In genomic region chr22:49555526-49555925, GRCh38 we compare ENCODE assay signal across 17 cellular contexts.
"Had no signal": no experiment of that assay in that cellular context is flagged by ENCODE, and none has a peak within 500 bp of the region (broad histone marks: within the 10 kb centered on the region; RNA-seq: fewer than 3 reads in every experiment).

No MANE protein-coding gene starts in this region.

- H3K27ac ChIP-seq: epithelial cell of prostate, gastroesophageal sphincter, lower lobe of right lung, neutrophil, vagina had no signal

- H3K9me3 ChIP-seq: neutrophil, vagina had no signal

- H3K4me1 ChIP-seq: gastroesophageal sphincter, lower lobe of right lung, vagina had no signal

- ATAC-seq: gastroesophageal sphincter, left colon, WTC11 had no signal

- DNase-seq: activated naive CD4-positive, alpha-beta T cell; activated T-cell treated with anti-CD3 and anti-CD28 coated beads, Interleukin-2, amount 50 U/mL, for 1 hour; amniotic stem cell; cortex of kidney; hypothalamus; left colon; lower lobe of right lung; mesendoderm; naive B cell; stimulated activated CD4-positive, alpha-beta T cell treated with anti-CD3 and anti-CD28 coated beads, Interleukin-4, amount 100 ng/mL, for 1 hour; stimulated activated naive CD4-positive, alpha-beta T cell treated with Interleukin-2 at 50 U/mL for 16 hours; T-helper 9 cell had no signal

- H3K4me3 ChIP-seq: gastroesophageal sphincter, lower lobe of right lung, vagina had no signal

- H3K36me3 ChIP-seq: gastroesophageal sphincter, lower lobe of right lung, neutrophil, vagina had no signal

- H3K27me3 ChIP-seq: neutrophil, vagina had no signal
